ENCODE assay signal across 11 cellular contexts in the genomic region with DNA sequence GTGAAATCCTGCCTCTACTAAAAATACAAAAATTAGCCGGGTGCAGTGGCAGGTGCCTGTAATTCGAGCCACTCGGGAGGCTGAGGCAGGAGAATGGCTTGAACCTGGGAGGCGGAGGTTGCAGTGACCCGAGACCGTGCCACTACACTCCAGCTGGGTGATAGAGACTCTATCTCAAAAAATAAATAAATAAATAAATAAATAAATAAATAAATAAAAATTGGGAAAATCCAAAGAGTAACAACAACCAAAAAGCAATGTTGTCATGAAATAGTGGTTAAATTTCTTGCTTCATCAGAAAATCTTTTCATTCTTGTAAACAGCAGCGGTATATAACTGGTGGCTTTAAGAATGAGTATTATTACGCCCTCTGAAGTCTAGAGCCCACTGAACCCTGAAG.
"Had no signal": no experiment of that assay in that cellular context is flagged by ENCODE, and none has a peak within 500 bp of the region (broad histone marks: within the 10 kb centered on the region; RNA-seq: fewer than 3 reads in every experiment).

No MANE protein-coding gene starts in this region.

- H3K4me2 ChIP-seq: GM23338 had no signal

- ATAC-seq: GM23338, HCT116 had no signal

- H3K27ac ChIP-seq: GM23248 had no signal

- FAIRE-seq: H1, H54 had no signal

- H3K9me3 Mint-ChIP-seq: GM23338, H9, HFFc6 had no signal

- H3K4me3 ChIP-seq: GM23248, GM23338, HAP-1 had no signal

- H3K9me3 ChIP-seq: HAP-1 had no signal

- H3K4me3 Mint-ChIP-seq: GM23338, H9, HFFc6 had no signal

- H3K27ac Mint-ChIP-seq: GM23338, H9, HFFc6 had no signal

- H3K36me3 ChIP-seq: HAP-1 had no signal

- DNase-seq: GM23248, GOT3, H7, H9, HCEC 1CT, HFFc6 had no signal

- H3K4me1 Mint-ChIP-seq: GM23338, H9 had no signal

- H3K4me1 ChIP-seq: HAP-1 had no signal
